ENCODE assay signal across 1 cellular context in the genomic region with DNA sequence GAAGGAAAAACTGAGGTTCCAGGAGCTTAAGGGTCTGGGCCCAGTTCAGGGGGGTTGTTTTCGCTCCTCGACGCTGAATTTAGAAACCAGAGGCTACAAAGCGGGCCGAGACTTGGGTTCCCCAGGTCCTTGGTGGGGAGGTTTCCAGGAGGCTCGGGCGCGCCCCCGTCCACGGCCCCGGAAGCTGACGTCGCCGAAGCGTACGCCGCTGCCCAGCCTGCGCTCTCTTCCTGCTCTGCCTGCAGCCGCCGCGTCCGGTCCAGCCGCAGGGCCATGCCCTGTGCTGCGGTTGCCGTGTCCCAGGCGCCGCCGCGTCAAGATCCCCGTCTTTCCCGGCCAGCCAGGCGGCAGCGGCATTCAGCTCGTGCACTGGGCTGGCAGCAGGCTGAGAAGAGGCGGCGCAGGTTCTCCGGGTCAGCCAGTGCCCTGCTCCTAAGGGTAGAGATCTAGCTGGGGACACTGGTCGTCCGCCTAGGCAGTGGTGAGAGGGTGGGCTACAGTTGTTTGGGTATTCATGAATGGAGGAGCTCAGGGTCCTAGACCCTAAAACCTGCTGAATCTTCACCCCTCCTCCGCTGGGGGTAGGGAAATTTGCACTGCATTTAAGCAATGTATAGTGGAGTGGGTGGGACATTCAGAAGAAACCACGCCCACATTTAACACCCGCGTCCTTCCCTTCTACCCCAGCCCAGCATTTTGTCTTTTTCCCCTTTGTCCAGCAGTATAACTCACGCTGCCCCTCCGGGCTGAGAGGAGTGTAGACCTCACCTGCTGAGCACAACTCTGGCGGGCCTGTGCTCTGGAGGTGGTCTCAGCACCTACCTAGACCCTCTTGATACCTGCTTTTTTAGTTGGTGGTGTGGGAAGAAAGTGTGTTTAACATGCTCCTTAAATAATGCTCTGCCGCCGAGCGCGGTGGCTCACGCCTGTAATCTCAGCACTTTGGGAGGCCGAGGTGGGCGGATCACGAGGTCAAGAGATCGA.
TF ChIP-seq lines count a peak whose summit lies in the region.

No MANE protein-coding gene starts in this region.

TF ChIP-seq in WTC11, 78 proteins besides CTCF, POLR2A, EP300 and RAD21 (continued from another document and continues in another):
- TF ChIP-seq GABPB1 (CRISPR knock-in tag; IDR thresholded peaks at IDR 0.05) (peak; percentile 49; the same call in 1 of the 2 replicates), ZNF416 (CRISPR knock-in tag; IDR thresholded peaks at IDR 0.05) (no peak), NR2C2 (CRISPR knock-in tag; IDR thresholded peaks at IDR 0.05) (0 out of 2 replicates have a peak, but pooled peaks have one; percentile 47), NFYB (CRISPR knock-in tag; conservative IDR thresholded peaks at IDR 0.05; ENCODE audit: low read depth) (no peak), RELA (CRISPR knock-in tag; IDR thresholded peaks at IDR 0.05; ENCODE audit: borderline replicate concordance) (peak; percentile 83; the same call in 1 of the 2 replicates), RORB (CRISPR knock-in tag; IDR thresholded peaks at IDR 0.05) (no peak), SMAD4 (CRISPR knock-in tag; IDR thresholded peaks at IDR 0.05) (peak; percentile 78), TEAD1 (CRISPR knock-in tag; IDR thresholded peaks at IDR 0.05) (no peak), JUN (CRISPR knock-in tag; IDR thresholded peaks at IDR 0.05) (no peak), JAZF1 (CRISPR knock-in tag; IDR thresholded peaks at IDR 0.05) (no peak), NFE2L1 (CRISPR knock-in tag; IDR thresholded peaks at IDR 0.05) (no peak; the same call in 1 of the 2 replicates), TEAD4 (CRISPR knock-in tag; IDR thresholded peaks at IDR 0.05) (peak; percentile 55; the same call in 1 of the 2 replicates), MYBL2 (CRISPR knock-in tag; IDR thresholded peaks at IDR 0.05) (peak; percentile 76), FOXJ3 (CRISPR knock-in tag; IDR thresholded peaks at IDR 0.05; ENCODE audit: borderline replicate concordance) (no peak), NFATC4 (CRISPR knock-in tag; IDR thresholded peaks at IDR 0.05) (no peak)
- TF ChIP-seq, protein P1, sequence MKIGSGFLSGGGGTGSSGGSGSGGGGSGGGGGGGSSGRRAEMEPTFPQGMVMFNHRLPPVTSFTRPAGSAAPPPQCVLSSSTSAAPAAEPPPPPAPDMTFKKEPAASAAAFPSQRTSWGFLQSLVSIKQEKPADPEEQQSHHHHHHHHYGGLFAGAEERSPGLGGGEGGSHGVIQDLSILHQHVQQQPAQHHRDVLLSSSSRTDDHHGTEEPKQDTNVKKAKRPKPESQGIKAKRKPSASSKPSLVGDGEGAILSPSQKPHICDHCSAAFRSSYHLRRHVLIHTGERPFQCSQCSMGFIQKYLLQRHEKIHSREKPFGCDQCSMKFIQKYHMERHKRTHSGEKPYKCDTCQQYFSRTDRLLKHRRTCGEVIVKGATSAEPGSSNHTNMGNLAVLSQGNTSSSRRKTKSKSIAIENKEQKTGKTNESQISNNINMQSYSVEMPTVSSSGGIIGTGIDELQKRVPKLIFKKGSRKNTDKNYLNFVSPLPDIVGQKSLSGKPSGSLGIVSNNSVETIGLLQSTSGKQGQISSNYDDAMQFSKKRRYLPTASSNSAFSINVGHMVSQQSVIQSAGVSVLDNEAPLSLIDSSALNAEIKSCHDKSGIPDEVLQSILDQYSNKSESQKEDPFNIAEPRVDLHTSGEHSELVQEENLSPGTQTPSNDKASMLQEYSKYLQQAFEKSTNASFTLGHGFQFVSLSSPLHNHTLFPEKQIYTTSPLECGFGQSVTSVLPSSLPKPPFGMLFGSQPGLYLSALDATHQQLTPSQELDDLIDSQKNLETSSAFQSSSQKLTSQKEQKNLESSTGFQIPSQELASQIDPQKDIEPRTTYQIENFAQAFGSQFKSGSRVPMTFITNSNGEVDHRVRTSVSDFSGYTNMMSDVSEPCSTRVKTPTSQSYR (CRISPR knock-in tag; IDR thresholded peaks at IDR 0.05): 0 out of 2 replicates have a peak, but pooled peaks have one; percentile 50
- TF ChIP-seq, protein P2, sequence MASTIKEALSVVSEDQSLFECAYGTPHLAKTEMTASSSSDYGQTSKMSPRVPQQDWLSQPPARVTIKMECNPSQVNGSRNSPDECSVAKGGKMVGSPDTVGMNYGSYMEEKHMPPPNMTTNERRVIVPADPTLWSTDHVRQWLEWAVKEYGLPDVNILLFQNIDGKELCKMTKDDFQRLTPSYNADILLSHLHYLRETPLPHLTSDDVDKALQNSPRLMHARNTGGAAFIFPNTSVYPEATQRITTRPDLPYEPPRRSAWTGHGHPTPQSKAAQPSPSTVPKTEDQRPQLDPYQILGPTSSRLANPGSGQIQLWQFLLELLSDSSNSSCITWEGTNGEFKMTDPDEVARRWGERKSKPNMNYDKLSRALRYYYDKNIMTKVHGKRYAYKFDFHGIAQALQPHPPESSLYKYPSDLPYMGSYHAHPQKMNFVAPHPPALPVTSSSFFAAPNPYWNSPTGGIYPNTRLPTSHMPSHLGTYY (CRISPR knock-in tag; IDR thresholded peaks at IDR 0.05): no peak
- TF ChIP-seq, protein P3, sequence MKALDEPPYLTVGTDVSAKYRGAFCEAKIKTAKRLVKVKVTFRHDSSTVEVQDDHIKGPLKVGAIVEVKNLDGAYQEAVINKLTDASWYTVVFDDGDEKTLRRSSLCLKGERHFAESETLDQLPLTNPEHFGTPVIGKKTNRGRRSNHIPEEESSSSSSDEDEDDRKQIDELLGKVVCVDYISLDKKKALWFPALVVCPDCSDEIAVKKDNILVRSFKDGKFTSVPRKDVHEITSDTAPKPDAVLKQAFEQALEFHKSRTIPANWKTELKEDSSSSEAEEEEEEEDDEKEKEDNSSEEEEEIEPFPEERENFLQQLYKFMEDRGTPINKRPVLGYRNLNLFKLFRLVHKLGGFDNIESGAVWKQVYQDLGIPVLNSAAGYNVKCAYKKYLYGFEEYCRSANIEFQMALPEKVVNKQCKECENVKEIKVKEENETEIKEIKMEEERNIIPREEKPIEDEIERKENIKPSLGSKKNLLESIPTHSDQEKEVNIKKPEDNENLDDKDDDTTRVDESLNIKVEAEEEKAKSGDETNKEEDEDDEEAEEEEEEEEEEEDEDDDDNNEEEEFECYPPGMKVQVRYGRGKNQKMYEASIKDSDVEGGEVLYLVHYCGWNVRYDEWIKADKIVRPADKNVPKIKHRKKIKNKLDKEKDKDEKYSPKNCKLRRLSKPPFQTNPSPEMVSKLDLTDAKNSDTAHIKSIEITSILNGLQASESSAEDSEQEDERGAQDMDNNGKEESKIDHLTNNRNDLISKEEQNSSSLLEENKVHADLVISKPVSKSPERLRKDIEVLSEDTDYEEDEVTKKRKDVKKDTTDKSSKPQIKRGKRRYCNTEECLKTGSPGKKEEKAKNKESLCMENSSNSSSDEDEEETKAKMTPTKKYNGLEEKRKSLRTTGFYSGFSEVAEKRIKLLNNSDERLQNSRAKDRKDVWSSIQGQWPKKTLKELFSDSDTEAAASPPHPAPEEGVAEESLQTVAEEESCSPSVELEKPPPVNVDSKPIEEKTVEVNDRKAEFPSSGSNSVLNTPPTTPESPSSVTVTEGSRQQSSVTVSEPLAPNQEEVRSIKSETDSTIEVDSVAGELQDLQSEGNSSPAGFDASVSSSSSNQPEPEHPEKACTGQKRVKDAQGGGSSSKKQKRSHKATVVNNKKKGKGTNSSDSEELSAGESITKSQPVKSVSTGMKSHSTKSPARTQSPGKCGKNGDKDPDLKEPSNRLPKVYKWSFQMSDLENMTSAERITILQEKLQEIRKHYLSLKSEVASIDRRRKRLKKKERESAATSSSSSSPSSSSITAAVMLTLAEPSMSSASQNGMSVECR (CRISPR knock-in tag; IDR thresholded peaks at IDR 0.05; ENCODE audit: borderline replicate concordance): peak; percentile 91
- TF ChIP-seq, protein P4, sequence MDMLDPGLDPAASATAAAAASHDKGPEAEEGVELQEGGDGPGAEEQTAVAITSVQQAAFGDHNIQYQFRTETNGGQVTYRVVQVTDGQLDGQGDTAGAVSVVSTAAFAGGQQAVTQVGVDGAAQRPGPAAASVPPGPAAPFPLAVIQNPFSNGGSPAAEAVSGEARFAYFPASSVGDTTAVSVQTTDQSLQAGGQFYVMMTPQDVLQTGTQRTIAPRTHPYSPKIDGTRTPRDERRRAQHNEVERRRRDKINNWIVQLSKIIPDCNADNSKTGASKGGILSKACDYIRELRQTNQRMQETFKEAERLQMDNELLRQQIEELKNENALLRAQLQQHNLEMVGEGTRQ (CRISPR knock-in tag; IDR thresholded peaks at IDR 0.05): no peak
- TF ChIP-seq, protein P5, sequence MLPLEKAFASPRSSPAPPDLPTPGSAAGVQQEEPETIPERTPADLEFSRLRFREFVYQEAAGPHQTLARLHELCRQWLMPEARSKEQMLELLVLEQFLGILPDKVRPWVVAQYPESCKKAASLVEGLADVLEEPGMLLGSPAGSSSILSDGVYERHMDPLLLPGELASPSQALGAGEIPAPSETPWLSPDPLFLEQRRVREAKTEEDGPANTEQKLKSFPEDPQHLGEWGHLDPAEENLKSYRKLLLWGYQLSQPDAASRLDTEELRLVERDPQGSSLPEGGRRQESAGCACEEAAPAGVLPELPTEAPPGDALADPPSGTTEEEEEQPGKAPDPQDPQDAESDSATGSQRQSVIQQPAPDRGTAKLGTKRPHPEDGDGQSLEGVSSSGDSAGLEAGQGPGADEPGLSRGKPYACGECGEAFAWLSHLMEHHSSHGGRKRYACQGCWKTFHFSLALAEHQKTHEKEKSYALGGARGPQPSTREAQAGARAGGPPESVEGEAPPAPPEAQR (CRISPR knock-in tag; IDR thresholded peaks at IDR 0.05): no peak
- TF ChIP-seq, protein P6, sequence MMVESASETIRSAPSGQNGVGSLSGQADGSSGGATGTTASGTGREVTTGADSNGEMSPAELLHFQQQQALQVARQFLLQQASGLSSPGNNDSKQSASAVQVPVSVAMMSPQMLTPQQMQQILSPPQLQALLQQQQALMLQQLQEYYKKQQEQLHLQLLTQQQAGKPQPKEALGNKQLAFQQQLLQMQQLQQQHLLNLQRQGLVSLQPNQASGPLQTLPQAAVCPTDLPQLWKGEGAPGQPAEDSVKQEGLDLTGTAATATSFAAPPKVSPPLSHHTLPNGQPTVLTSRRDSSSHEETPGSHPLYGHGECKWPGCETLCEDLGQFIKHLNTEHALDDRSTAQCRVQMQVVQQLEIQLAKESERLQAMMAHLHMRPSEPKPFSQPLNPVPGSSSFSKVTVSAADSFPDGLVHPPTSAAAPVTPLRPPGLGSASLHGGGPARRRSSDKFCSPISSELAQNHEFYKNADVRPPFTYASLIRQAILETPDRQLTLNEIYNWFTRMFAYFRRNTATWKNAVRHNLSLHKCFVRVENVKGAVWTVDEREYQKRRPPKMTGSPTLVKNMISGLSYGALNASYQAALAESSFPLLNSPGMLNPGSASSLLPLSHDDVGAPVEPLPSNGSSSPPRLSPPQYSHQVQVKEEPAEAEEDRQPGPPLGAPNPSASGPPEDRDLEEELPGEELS (CRISPR knock-in tag; IDR thresholded peaks at IDR 0.05): peak; percentile 84; the same call in 1 of the 2 replicates
- TF ChIP-seq, protein P7, sequence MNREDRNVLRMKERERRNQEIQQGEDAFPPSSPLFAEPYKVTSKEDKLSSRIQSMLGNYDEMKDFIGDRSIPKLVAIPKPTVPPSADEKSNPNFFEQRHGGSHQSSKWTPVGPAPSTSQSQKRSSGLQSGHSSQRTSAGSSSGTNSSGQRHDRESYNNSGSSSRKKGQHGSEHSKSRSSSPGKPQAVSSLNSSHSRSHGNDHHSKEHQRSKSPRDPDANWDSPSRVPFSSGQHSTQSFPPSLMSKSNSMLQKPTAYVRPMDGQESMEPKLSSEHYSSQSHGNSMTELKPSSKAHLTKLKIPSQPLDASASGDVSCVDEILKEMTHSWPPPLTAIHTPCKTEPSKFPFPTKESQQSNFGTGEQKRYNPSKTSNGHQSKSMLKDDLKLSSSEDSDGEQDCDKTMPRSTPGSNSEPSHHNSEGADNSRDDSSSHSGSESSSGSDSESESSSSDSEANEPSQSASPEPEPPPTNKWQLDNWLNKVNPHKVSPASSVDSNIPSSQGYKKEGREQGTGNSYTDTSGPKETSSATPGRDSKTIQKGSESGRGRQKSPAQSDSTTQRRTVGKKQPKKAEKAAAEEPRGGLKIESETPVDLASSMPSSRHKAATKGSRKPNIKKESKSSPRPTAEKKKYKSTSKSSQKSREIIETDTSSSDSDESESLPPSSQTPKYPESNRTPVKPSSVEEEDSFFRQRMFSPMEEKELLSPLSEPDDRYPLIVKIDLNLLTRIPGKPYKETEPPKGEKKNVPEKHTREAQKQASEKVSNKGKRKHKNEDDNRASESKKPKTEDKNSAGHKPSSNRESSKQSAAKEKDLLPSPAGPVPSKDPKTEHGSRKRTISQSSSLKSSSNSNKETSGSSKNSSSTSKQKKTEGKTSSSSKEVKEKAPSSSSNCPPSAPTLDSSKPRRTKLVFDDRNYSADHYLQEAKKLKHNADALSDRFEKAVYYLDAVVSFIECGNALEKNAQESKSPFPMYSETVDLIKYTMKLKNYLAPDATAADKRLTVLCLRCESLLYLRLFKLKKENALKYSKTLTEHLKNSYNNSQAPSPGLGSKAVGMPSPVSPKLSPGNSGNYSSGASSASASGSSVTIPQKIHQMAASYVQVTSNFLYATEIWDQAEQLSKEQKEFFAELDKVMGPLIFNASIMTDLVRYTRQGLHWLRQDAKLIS (CRISPR knock-in tag; IDR thresholded peaks at IDR 0.05; ENCODE audit: borderline replicate concordance): no peak
- TF ChIP-seq, protein P8, sequence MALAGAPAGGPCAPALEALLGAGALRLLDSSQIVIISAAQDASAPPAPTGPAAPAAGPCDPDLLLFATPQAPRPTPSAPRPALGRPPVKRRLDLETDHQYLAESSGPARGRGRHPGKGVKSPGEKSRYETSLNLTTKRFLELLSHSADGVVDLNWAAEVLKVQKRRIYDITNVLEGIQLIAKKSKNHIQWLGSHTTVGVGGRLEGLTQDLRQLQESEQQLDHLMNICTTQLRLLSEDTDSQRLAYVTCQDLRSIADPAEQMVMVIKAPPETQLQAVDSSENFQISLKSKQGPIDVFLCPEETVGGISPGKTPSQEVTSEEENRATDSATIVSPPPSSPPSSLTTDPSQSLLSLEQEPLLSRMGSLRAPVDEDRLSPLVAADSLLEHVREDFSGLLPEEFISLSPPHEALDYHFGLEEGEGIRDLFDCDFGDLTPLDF (CRISPR knock-in tag; IDR thresholded peaks at IDR 0.05): 0 out of 2 replicates have a peak, but pooled peaks have one; percentile 22
- TF ChIP-seq, protein P9, sequence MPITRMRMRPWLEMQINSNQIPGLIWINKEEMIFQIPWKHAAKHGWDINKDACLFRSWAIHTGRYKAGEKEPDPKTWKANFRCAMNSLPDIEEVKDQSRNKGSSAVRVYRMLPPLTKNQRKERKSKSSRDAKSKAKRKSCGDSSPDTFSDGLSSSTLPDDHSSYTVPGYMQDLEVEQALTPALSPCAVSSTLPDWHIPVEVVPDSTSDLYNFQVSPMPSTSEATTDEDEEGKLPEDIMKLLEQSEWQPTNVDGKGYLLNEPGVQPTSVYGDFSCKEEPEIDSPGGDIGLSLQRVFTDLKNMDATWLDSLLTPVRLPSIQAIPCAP (CRISPR knock-in tag; IDR thresholded peaks at IDR 0.05): peak; percentile 72; the same call in 1 of the 2 replicates
- TF ChIP-seq, protein P10, sequence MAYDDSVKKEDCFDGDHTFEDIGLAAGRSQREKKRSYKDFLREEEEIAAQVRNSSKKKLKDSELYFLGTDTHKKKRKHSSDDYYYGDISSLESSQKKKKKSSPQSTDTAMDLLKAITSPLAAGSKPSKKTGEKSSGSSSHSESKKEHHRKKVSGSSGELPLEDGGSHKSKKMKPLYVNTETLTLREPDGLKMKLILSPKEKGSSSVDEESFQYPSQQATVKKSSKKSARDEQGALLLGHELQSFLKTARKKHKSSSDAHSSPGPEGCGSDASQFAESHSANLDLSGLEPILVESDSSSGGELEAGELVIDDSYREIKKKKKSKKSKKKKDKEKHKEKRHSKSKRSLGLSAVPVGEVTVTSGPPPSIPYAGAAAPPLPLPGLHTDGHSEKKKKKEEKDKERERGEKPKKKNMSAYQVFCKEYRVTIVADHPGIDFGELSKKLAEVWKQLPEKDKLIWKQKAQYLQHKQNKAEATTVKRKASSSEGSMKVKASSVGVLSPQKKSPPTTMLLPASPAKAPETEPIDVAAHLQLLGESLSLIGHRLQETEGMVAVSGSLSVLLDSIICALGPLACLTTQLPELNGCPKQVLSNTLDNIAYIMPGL (CRISPR knock-in tag; IDR thresholded peaks at IDR 0.05): peak; percentile 58; the same call in 1 of the 2 replicates
